11 cellular contexts compared by ENCODE assay signal in the genomic region with DNA sequence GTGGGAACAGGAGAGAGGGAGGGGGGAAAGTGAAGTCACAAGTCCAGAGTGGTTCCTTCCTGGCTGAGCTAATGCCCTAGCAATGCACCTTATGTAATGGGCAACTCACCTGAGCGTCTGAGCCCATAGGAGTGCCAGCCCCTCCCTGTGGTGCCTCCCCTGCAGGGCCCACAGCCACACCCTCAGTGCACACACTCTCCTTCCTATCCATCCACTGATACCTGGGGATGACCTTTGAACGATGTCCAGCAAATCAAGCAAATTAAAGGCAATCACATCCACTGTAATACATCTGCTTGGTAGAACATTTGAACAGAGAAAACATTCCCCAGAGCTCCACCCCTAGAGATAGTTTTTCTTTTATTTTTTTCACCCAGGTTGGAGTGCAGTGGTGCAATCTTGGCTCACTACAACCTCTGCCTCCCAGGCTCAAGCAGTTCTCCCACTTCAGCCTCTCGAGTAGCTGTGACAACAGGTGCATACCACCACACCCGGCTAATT. TPM values are rescaled to one million over a fixed set of nuclear protein-coding genes. Genes with fewer than 3 reads are reported as not detected.
DNase-seq lines count a peak whose midpoint lies in the region; ATAC-seq, FAIRE-seq and TF ChIP-seq lines count a peak whose summit lies in the region.
"Had no signal": no experiment of that assay in that cellular context is flagged by ENCODE, and none has a peak within 500 bp of the region (broad histone marks: within the 10 kb centered on the region; RNA-seq: fewer than 3 reads in every experiment).

No MANE protein-coding gene starts in this region.

- TF ChIP-seq CTCF in pancreas (IDR thresholded peaks at IDR 0.05), result no peak

- no peak overlapping the region for H3K4me3 ChIP-seq in pancreas

- no peaks in the 10 kb centered on the region for H3K36me3 Mint-ChIP-seq in dendritic cell treated with granulocyte-macrophage colony-stimulating factor and Interleukin-4, amounts not matched to agents 40 ng/mL and 50 ng/mL, for 4 days (ENCODE audit: low read depth)

- intact Hi-C loops in dendritic cell treated with granulocyte-macrophage colony-stimulating factor and Interleukin-4, amounts not matched to agents 40 ng/mL and 50 ng/mL, for 4 days (cut with micrococcal nuclease), result no loop called here
- intact Hi-C loops in pancreas (cut with DNase I), result no loop called here

- H3K27me3 Mint-ChIP-seq in dendritic cell treated with granulocyte-macrophage colony-stimulating factor and Interleukin-4, amounts not matched to agents 40 ng/mL and 50 ng/mL, for 4 days, result no peaks in the 10 kb centered on the region

- no peak overlapping the region for H3K4me3 Mint-ChIP-seq in dendritic cell treated with granulocyte-macrophage colony-stimulating factor and Interleukin-4, amounts not matched to agents 40 ng/mL and 50 ng/mL, for 4 days

- peaks cover 0 to 11% (median 0%) of the 10 kb centered on the region in 3 donors for H3K4me1 ChIP-seq in pancreas

- H3K36me3 ChIP-seq in pancreas, result no peaks in the 10 kb centered on the region

- H3K27me3 ChIP-seq in pancreas, result no peaks in the 10 kb centered on the region

- ATAC-seq in pancreas (peak in 3 of 4 donors; percentile 64 to 71 (median 67)), HG02623 (IDR thresholded peaks at IDR 0.05; ENCODE audit: unreplicated experiment) (no peak)

- H3K27ac Mint-ChIP-seq in dendritic cell treated with granulocyte-macrophage colony-stimulating factor and Interleukin-4, amounts not matched to agents 40 ng/mL and 50 ng/mL, for 4 days, result peak overlapping the region; percentile 76

- no peaks in the 10 kb centered on the region for H3K9me3 Mint-ChIP-seq in dendritic cell treated with granulocyte-macrophage colony-stimulating factor and Interleukin-4, amounts not matched to agents 40 ng/mL and 50 ng/mL, for 4 days

- peaks cover 73% of the 10 kb centered on the region for H3K4me1 Mint-ChIP-seq in dendritic cell treated with granulocyte-macrophage colony-stimulating factor and Interleukin-4, amounts not matched to agents 40 ng/mL and 50 ng/mL, for 4 days (ENCODE audit: low read depth)

- H3K9me3 ChIP-seq in pancreas, result no peaks in the 10 kb centered on the region

- WGBS in pancreas, 2 donors, result 79 to 81% methylated on average over 4 of the region's 4 CpGs

- peak overlapping the region in 1 of 4 donors; percentile 8 for H3K27ac ChIP-seq in pancreas

- no peak for FAIRE-seq in pancreas (lab: Jason Lieb, UNC)
- FAIRE-seq: endometrium had no signal

- peak; percentile 54 for DNase-seq in DMS79 (lab: John Stamatoyannopoulos, UW)
- DNase-seq in NCI-H146 (lab: John Stamatoyannopoulos, UW), result peak; percentile 94
- no peak for DNase-seq in pancreas
- DNase-seq in UCSD-AML1 (lab: John Stamatoyannopoulos, UW; ENCODE audit: unreplicated experiment), result no peak
- no peak for DNase-seq in putamen (ENCODE audit: low spot score)
- no peak for DNase-seq in activated CD4-positive, alpha-beta T cell treated with anti-CD3 and anti-CD28 coated beads for 1 hour
- DNase-seq: activated CD4-positive, CD25-positive, alpha-beta regulatory T cell; NCI-H1105 had no signal

RNA-seq across cellular contexts. Expression of gene MICAL2, which starts 19.6 kb away (rescaled TPM):
- 10 to 100 TPM; 20.4 to 38.8 (median 27.1) TPM for total RNA-seq in pancreas
- polyA plus RNA-seq in pancreas, result 1 to 10 TPM; 4.8 to 5.4 TPM

Comparison
In these comparisons a context has a peak if more than half of its experiments do, and no peak if none do; other contexts are left out.
1. DNase-seq: peak in DMS79 (single experiment) and NCI-H146 (single experiment); none in pancreas (0 of 6), UCSD-AML1 (single experiment), putamen (single experiment) and activated CD4-positive, alpha-beta T cell treated with anti-CD3 and anti-CD28 coated beads for 1 hour (single experiment).